Comparison of ENCODE assay signal across 8 cellular contexts in genomic region chr14:20428010-20428365, GRCh38. TPM values are rescaled to one million over a fixed set of nuclear protein-coding genes. Genes with fewer than 3 reads are reported as not detected.
A peak's percentile ranks its signal among the peaks of the same experiment; 100 is the strongest.
DNase-seq lines count a peak whose midpoint lies in the region; ATAC-seq and TF ChIP-seq lines count a peak whose summit lies in the region.

No MANE protein-coding gene starts in this region.

- peak overlapping the region; percentile 45 for H3K4me3 ChIP-seq in GM12865 (ENCODE audit: low read depth, low read length)

- peak overlapping the region; percentile 62 for H3K27ac ChIP-seq in layer of hippocampus (ENCODE audit: low read depth, low read length)

- ATAC-seq in GM21390 (IDR thresholded peaks at IDR 0.05; ENCODE audit: unreplicated experiment) (peak; percentile 35), HG03520 (IDR thresholded peaks at IDR 0.05; ENCODE audit: unreplicated experiment) (peak; percentile 31), left lobe of liver (no peak), HG03457 (IDR thresholded peaks at IDR 0.05; ENCODE audit: unreplicated experiment) (no peak)

- no peak for TF ChIP-seq CTCF in GM12865 (IDR thresholded peaks at IDR 0.05; ENCODE audit: insufficient read depth, low read depth, low read length, missing control alignments)

- no peaks in the 10 kb centered on the region for H3K27me3 ChIP-seq in layer of hippocampus (ENCODE audit: control insufficient read depth, insufficient read depth, low read length)

- no peak for DNase-seq in GM12865 (ENCODE audit: low read depth)
- no peak for DNase-seq in left lobe of liver (ENCODE audit: low spot score)
- DNase-seq in amniotic stem cell (lab: John Stamatoyannopoulos, UW): no peak
- DNase-seq in NCI-H1417 treated with DMSO at 0.1 percent for 48 hours (lab: John Stamatoyannopoulos, UW): no peak

RNA-seq across cellular contexts. Expression of gene KLHL33, which starts 8.0 kb away (rescaled TPM):
- total RNA-seq in left lobe of liver: 0.20 TPM

RNA-seq across cellular contexts. Expression of gene TEP1, which starts 14.7 kb away (rescaled TPM):
- 14.9 TPM for total RNA-seq in left lobe of liver

RNA-seq across cellular contexts. Expression of gene OSGEP, which starts 26.6 kb away (rescaled TPM):
- total RNA-seq in left lobe of liver: 11.5 TPM

RNA-seq across cellular contexts. Expression of gene APEX1, which starts 27.0 kb away (rescaled TPM):
- total RNA-seq in left lobe of liver: 50.9 TPM

RNA-seq across cellular contexts. Expression of gene PIP4P1, which starts 33.2 kb away (rescaled TPM):
- 11.7 TPM for total RNA-seq in left lobe of liver

Comparison
In these comparisons a context has a peak if more than half of its experiments do, and no peak if none do; other contexts are left out.
1. ATAC-seq: peak in GM21390 (single experiment) and HG03520 (single experiment); none in left lobe of liver (single experiment) and HG03457 (single experiment).